In the genomic region with DNA sequence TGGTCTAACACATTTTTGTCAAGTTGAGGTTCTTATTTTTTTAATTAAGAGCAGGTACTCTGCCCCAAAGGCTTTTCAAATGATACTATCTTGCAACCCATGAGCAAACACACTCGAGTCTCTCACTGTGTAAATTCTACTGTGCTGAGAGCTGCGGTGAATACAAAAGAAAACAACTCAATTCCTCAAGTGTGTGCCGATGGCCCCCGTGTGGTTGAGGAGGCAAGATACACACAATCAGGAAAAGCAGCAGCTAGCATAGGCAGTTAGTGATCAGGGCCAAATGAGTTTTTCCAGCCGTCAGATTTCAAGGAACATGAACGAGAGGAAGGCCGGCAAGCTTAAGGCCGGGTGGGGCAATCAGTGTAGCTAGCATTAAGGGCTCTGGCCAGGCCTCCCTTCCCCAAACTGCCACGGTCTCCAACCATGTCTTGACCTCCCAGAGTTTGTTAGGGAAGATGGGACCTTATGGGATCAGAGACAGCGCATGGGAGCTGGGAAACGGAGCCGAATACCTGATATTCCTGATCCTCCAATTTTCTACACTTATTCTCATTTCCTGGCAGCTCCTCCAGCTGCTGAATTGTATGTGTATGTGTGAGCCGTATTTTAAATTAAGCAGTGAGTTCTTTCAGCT, we compare ENCODE assay signal across 8 cellular contexts. TPM values are rescaled to one million over a fixed set of nuclear protein-coding genes. Genes with fewer than 3 reads are reported as not detected.
DNase-seq lines count a peak whose midpoint lies in the region; ATAC-seq and TF ChIP-seq lines count a peak whose summit lies in the region.

No MANE protein-coding gene starts in this region.

- POLR2A ChIA-PET in activated CD4-positive, alpha-beta memory T cell treated with anti-CD3 and anti-CD28 coated beads for 36 hours (lab: Charles Lee) = no interaction called here

- no peak for DNase-seq in AG09309 (ENCODE audit: low read depth)
- DNase-seq in HuH-7 (ENCODE audit: low spot score) = peak; percentile 39
- peak; percentile 75 for DNase-seq in iris pigment epithelial cell (ENCODE audit: low read depth)
- no peak for DNase-seq in GM19238 (ENCODE audit: insufficient read length, low spot score)
- DNase-seq in activated T-cell treated with anti-CD3 and anti-CD28 coated beads, Interleukin-2, amount 50 U/mL, for 4 hours = no peak
- no peak for DNase-seq in activated CD4-positive, alpha-beta memory T cell treated with anti-CD3 and anti-CD28 coated beads for 36 hours

- no peak overlapping the region for H3K4me3 ChIP-seq in AG09309 (ENCODE audit: control insufficient read depth, low read depth, low read length)

- no peak overlapping the region for H3K27ac Mint-ChIP-seq in activated CD4-positive, alpha-beta memory T cell treated with anti-CD3 and anti-CD28 coated beads for 36 hours

- CTCF ChIA-PET in activated CD4-positive, alpha-beta memory T cell treated with anti-CD3 and anti-CD28 coated beads for 36 hours (lab: Charles Lee) = interaction anchor here (0.6 to 21.2 kb wide), 5 partner anchors 10 to 962 kb away, joined by 3 to 522 read pairs (median 6); no protein-coding TSS in a partner anchor

- intact Hi-C loops in activated CD4-positive, alpha-beta memory T cell treated with anti-CD3 and anti-CD28 coated beads for 36 hours (cut with micrococcal nuclease) = no loop called here

- no peak overlapping the region for H3K27ac ChIP-seq in VCaP

- no peak overlapping the region for H3K4me3 Mint-ChIP-seq in activated T-cell treated with anti-CD3 and anti-CD28 coated beads, Interleukin-2, amount 50 U/mL, for 4 hours
- H3K4me3 Mint-ChIP-seq in activated CD4-positive, alpha-beta memory T cell treated with anti-CD3 and anti-CD28 coated beads for 36 hours = no peak overlapping the region

- no peaks in the 10 kb centered on the region for H3K36me3 Mint-ChIP-seq in activated T-cell treated with anti-CD3 and anti-CD28 coated beads, Interleukin-2, amount 50 U/mL, for 4 hours (ENCODE audit: insufficient read depth)
- no peaks in the 10 kb centered on the region for H3K36me3 Mint-ChIP-seq in activated CD4-positive, alpha-beta memory T cell treated with anti-CD3 and anti-CD28 coated beads for 36 hours

- ATAC-seq in HG02852 (IDR thresholded peaks at IDR 0.05; ENCODE audit: unreplicated experiment) = no peak
- ATAC-seq in activated T-cell treated with anti-CD3 and anti-CD28 coated beads, Interleukin-2, amount 50 U/mL, for 4 hours = no peak

- H3K4me1 Mint-ChIP-seq in activated T-cell treated with anti-CD3 and anti-CD28 coated beads, Interleukin-2, amount 50 U/mL, for 4 hours (ENCODE audit: low read depth) = no peaks in the 10 kb centered on the region
- H3K4me1 Mint-ChIP-seq in activated CD4-positive, alpha-beta memory T cell treated with anti-CD3 and anti-CD28 coated beads for 36 hours (ENCODE audit: low read depth) = no peaks in the 10 kb centered on the region

- no peaks in the 10 kb centered on the region for H3K9me3 Mint-ChIP-seq in activated T-cell treated with anti-CD3 and anti-CD28 coated beads, Interleukin-2, amount 50 U/mL, for 4 hours
- H3K9me3 Mint-ChIP-seq in activated CD4-positive, alpha-beta memory T cell treated with anti-CD3 and anti-CD28 coated beads for 36 hours = no peaks in the 10 kb centered on the region

- TF ChIP-seq CTCF in AG09309 (IDR thresholded peaks at IDR 0.05; ENCODE audit: control insufficient read depth, insufficient read depth, low read depth, low read length, missing control alignments) = peak; percentile 68
- TF ChIP-seq CTCF in VCaP (conservative IDR thresholded peaks at IDR 0.05) = peak; percentile 50

- no peaks in the 10 kb centered on the region for H3K27me3 Mint-ChIP-seq in activated T-cell treated with anti-CD3 and anti-CD28 coated beads, Interleukin-2, amount 50 U/mL, for 4 hours (ENCODE audit: low read depth)
- H3K27me3 Mint-ChIP-seq in activated CD4-positive, alpha-beta memory T cell treated with anti-CD3 and anti-CD28 coated beads for 36 hours = no peaks in the 10 kb centered on the region

RNA-seq across cellular contexts. Expression of a gene that starts 59.7 kb away (rescaled TPM):
- not detected for total RNA-seq in activated T-cell treated with anti-CD3 and anti-CD28 coated beads, Interleukin-2, amount 50 U/mL, for 4 hours
- total RNA-seq in activated CD4-positive, alpha-beta memory T cell treated with anti-CD3 and anti-CD28 coated beads for 36 hours = under 1 TPM in 1 of 2 experiments, not detected in 1; 0.05 TPM

Comparison
In these comparisons a context has a peak if more than half of its experiments do, and no peak if none do; other contexts are left out.
1. DNase-seq: peak in HuH-7 (single experiment) and iris pigment epithelial cell (single experiment); none in AG09309 (single experiment), GM19238 (single experiment), activated T-cell treated with anti-CD3 and anti-CD28 coated beads, Interleukin-2, amount 50 U/mL, for 4 hours (single experiment) and activated CD4-positive, alpha-beta memory T cell treated with anti-CD3 and anti-CD28 coated beads for 36 hours (single experiment).